Comparison of ENCODE assay signal across 1 cellular context in the genomic region with DNA sequence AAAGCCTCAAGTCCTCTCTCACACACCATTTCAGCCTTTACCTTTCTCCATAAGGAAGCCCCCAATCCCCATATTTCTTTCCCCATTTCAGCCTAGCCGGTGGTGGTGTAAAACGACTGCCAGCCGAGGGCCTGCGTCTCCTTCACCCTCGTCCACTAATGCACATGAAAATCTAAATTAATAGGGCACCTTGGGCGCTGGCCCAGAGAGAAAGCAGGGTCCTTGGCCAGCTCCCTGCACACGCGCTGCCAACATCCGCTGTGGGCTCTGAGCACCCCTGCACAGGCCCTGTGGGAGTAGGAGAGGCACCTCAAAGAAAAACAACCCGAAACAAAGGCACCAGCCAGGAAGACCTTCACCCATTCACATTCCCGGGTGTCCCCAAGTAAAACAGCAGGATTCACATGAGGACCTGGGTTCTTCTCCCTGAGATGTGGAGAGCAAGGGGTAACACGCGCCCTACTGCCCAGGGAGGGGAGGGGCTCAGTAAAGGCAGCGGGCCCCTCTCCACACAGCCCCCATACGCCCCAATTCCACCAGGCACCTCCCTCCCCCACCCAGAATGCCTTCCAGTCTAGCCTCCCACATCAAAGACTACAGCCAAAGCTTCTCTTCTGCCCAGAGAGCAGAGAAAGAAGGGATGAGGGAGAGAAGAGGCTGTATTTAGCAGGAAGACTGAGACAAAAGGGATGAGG.
TF ChIP-seq lines count a peak whose summit lies in the region.

No MANE protein-coding gene starts in this region.

TF ChIP-seq in GM23338, 12 proteins besides CTCF, POLR2A, EP300 and RAD21 (continued from another document):
- TF ChIP-seq, protein P1, sequence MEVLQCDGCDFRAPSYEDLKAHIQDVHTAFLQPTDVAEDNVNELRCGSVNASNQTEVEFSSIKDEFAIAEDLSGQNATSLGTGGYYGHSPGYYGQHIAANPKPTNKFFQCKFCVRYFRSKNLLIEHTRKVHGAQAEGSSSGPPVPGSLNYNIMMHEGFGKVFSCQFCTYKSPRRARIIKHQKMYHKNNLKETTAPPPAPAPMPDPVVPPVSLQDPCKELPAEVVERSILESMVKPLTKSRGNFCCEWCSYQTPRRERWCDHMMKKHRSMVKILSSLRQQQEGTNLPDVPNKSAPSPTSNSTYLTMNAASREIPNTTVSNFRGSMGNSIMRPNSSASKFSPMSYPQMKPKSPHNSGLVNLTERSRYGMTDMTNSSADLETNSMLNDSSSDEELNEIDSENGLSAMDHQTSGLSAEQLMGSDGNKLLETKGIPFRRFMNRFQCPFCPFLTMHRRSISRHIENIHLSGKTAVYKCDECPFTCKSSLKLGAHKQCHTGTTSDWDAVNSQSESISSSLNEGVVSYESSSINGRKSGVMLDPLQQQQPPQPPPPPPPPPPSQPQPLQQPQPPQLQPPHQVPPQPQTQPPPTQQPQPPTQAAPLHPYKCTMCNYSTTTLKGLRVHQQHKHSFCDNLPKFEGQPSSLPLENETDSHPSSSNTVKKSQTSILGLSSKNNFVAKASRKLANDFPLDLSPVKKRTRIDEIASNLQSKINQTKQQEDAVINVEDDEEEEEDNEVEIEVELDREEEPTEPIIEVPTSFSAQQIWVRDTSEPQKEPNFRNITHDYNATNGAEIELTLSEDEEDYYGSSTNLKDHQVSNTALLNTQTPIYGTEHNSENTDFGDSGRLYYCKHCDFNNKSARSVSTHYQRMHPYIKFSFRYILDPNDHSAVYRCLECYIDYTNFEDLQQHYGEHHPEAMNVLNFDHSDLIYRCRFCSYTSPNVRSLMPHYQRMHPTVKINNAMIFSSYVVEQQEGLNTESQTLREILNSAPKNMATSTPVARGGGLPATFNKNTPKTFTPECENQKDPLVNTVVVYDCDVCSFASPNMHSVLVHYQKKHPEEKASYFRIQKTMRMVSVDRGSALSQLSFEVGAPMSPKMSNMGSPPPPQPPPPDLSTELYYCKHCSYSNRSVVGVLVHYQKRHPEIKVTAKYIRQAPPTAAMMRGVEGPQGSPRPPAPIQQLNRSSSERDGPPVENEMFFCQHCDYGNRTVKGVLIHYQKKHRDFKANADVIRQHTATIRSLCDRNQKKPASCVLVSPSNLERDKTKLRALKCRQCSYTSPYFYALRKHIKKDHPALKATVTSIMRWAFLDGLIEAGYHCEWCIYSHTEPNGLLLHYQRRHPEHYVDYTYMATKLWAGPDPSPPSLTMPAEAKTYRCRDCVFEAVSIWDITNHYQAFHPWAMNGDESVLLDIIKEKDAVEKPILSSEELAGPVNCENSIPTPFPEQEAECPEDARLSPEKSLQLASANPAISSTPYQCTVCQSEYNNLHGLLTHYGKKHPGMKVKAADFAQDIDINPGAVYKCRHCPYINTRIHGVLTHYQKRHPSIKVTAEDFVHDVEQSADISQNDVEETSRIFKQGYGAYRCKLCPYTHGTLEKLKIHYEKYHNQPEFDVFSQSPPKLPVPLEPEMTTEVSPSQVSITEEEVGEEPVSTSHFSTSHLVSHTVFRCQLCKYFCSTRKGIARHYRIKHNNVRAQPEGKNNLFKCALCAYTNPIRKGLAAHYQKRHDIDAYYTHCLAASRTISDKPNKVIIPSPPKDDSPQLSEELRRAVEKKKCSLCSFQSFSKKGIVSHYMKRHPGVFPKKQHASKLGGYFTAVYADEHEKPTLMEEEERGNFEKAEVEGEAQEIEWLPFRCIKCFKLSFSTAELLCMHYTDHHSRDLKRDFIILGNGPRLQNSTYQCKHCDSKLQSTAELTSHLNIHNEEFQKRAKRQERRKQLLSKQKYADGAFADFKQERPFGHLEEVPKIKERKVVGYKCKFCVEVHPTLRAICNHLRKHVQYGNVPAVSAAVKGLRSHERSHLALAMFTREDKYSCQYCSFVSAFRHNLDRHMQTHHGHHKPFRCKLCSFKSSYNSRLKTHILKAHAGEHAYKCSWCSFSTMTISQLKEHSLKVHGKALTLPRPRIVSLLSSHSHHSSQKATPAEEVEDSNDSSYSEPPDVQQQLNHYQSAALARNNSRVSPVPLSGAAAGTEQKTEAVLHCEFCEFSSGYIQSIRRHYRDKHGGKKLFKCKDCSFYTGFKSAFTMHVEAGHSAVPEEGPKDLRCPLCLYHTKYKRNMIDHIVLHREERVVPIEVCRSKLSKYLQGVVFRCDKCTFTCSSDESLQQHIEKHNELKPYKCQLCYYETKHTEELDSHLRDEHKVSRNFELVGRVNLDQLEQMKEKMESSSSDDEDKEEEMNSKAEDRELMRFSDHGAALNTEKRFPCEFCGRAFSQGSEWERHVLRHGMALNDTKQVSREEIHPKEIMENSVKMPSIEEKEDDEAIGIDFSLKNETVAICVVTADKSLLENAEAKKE (CRISPR knock-in tag; IDR thresholded peaks at IDR 0.05): no peak
- no peak for TF ChIP-seq ZNF331 (CRISPR knock-in tag; IDR thresholded peaks at IDR 0.05; ENCODE audit: low read depth)
- TF ChIP-seq CREB1 (CRISPR knock-in tag; IDR thresholded peaks at IDR 0.05; ENCODE audit: low read depth): no peak
- TF ChIP-seq ZNF114 (CRISPR knock-in tag; IDR thresholded peaks at IDR 0.05): no peak
- TF ChIP-seq, protein P2, sequence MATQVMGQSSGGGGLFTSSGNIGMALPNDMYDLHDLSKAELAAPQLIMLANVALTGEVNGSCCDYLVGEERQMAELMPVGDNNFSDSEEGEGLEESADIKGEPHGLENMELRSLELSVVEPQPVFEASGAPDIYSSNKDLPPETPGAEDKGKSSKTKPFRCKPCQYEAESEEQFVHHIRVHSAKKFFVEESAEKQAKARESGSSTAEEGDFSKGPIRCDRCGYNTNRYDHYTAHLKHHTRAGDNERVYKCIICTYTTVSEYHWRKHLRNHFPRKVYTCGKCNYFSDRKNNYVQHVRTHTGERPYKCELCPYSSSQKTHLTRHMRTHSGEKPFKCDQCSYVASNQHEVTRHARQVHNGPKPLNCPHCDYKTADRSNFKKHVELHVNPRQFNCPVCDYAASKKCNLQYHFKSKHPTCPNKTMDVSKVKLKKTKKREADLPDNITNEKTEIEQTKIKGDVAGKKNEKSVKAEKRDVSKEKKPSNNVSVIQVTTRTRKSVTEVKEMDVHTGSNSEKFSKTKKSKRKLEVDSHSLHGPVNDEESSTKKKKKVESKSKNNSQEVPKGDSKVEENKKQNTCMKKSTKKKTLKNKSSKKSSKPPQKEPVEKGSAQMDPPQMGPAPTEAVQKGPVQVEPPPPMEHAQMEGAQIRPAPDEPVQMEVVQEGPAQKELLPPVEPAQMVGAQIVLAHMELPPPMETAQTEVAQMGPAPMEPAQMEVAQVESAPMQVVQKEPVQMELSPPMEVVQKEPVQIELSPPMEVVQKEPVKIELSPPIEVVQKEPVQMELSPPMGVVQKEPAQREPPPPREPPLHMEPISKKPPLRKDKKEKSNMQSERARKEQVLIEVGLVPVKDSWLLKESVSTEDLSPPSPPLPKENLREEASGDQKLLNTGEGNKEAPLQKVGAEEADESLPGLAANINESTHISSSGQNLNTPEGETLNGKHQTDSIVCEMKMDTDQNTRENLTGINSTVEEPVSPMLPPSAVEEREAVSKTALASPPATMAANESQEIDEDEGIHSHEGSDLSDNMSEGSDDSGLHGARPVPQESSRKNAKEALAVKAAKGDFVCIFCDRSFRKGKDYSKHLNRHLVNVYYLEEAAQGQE (IDR thresholded peaks at IDR 0.05; ENCODE audit: unreplicated experiment): no peak
- no peak for TF ChIP-seq POLR2AphosphoS5 (IDR thresholded peaks at IDR 0.05; ENCODE audit: low read depth)
- TF ChIP-seq EZH2phosphoT487 (IDR thresholded peaks at IDR 0.05; ENCODE audit: unreplicated experiment): no peak
- no peak for TF ChIP-seq JUNB (IDR thresholded peaks at IDR 0.05; ENCODE audit: unreplicated experiment)
- no peak for TF ChIP-seq NANOG (IDR thresholded peaks at IDR 0.05; ENCODE audit: borderline replicate concordance)
